In genomic region chr17:15828727-15829314, GRCh38 we compare ENCODE assay signal across 8 cellular contexts.
DNase-seq lines count a peak whose midpoint lies in the region; ATAC-seq, FAIRE-seq and TF ChIP-seq lines count a peak whose summit lies in the region.
"Not testable (repeated sequence)": the region's sequence is repeated elsewhere in the genome, so short reads cannot be mapped to it uniquely, and the experiment has no call there.

No MANE protein-coding gene starts in this region.

- not testable (repeated sequence) for H3K79me2 ChIP-seq in DOHH2 (ENCODE audit: control insufficient read depth, low read length)

- H3K4me1 Mint-ChIP-seq in glutamatergic neuron (ENCODE audit: low read depth, unreplicated experiment), result not testable (repeated sequence)
- peaks cover 29% of the 10 kb centered on the region for H3K4me1 Mint-ChIP-seq in stimulated activated memory B cell treated with anti-CD40 and anti-IgM and Interleukin-4, amounts not matched to agents 10 μg/mL and 1 μg/mL and 100 μg/mL, for 72 hours

- H3K9me3 Mint-ChIP-seq in glutamatergic neuron (ENCODE audit: unreplicated experiment); stimulated activated memory B cell treated with anti-CD40 and anti-IgM and Interleukin-4, amounts not matched to agents 10 μg/mL and 1 μg/mL and 100 μg/mL, for 72 hours: not testable (repeated sequence)

- not testable (repeated sequence) for H3K9me3 ChIP-seq in DOHH2 (ENCODE audit: control insufficient read depth, insufficient read depth, low read length); adipocyte (ENCODE audit: control insufficient read depth, low read length)

- H3K9ac ChIP-seq in adipocyte (ENCODE audit: low read length), result not testable (repeated sequence)

- H3K4me1 ChIP-seq in DOHH2 (ENCODE audit: control insufficient read depth, low read length); adipocyte (ENCODE audit: control insufficient read depth, insufficient read depth, low read length): not testable (repeated sequence)

- H3K27ac Mint-ChIP-seq in glutamatergic neuron (ENCODE audit: unreplicated experiment); stimulated activated memory B cell treated with anti-CD40 and anti-IgM and Interleukin-4, amounts not matched to agents 10 μg/mL and 1 μg/mL and 100 μg/mL, for 72 hours: not testable (repeated sequence)

- H3K4me2 ChIP-seq in DOHH2 (ENCODE audit: low read length), result not testable (repeated sequence)

- H3K27me3 ChIP-seq in DOHH2 (ENCODE audit: control insufficient read depth, low read length); adipocyte (replicated peaks; ENCODE audit: control insufficient read depth, insufficient read depth, low read length): not testable (repeated sequence)

- TF ChIP-seq CTCF in DOHH2 (IDR thresholded peaks at IDR 0.05; ENCODE audit: low read depth, low read length, poor library complexity, severe bottlenecking) (peak; percentile 63), glutamatergic neuron (IDR thresholded peaks at IDR 0.05; ENCODE audit: partially characterized antibody, unreplicated experiment) (peak; percentile 68)

- not testable (repeated sequence) for H3F3A ChIP-seq in DOHH2 (ENCODE audit: control insufficient read depth, insufficient read depth)

- not testable (repeated sequence) for H3K9me2 ChIP-seq in DOHH2 (replicated peaks; ENCODE audit: control insufficient read depth, low read length)

- ATAC-seq in HG02970 (IDR thresholded peaks at IDR 0.05; ENCODE audit: low FRiP score, unreplicated experiment), result peak; percentile 44
- ATAC-seq in stimulated activated memory B cell treated with anti-CD40 and anti-IgM and Interleukin-4, amounts not matched to agents 10 μg/mL and 1 μg/mL and 100 μg/mL, for 72 hours, result peak; percentile 67

- not testable (repeated sequence) for H4K20me1 ChIP-seq in DOHH2 (ENCODE audit: control insufficient read depth, insufficient read depth, low read depth, low read length)

- not testable (repeated sequence) for H3K27me3 Mint-ChIP-seq in glutamatergic neuron (ENCODE audit: unreplicated experiment)
- peaks cover 20% of the 10 kb centered on the region for H3K27me3 Mint-ChIP-seq in stimulated activated memory B cell treated with anti-CD40 and anti-IgM and Interleukin-4, amounts not matched to agents 10 μg/mL and 1 μg/mL and 100 μg/mL, for 72 hours

- not testable (repeated sequence) for H3K27ac ChIP-seq in DOHH2 (ENCODE audit: low read depth, low read length)

- DNase-seq in NCI-H2227 treated with DMSO at 0.1 percent for 48 hours (lab: John Stamatoyannopoulos, UW) (peak; percentile 22), adipocyte (ENCODE audit: low read depth) (peak; percentile 82), glutamatergic neuron (peak; percentile 90), occipital lobe (lab: John Stamatoyannopoulos, UW) (peak; percentile 34)

- not testable (repeated sequence) for H3K36me3 Mint-ChIP-seq in glutamatergic neuron (ENCODE audit: unreplicated experiment); stimulated activated memory B cell treated with anti-CD40 and anti-IgM and Interleukin-4, amounts not matched to agents 10 μg/mL and 1 μg/mL and 100 μg/mL, for 72 hours

- peak; percentile 50 for FAIRE-seq in TTC549 (lab: Jason Lieb, UNC)

- H3K36me3 ChIP-seq in DOHH2 (ENCODE audit: control insufficient read depth, low read length); adipocyte (ENCODE audit: control insufficient read depth, insufficient read depth, low read length, severe bottlenecking): not testable (repeated sequence)

- H3K4me3 Mint-ChIP-seq in glutamatergic neuron (ENCODE audit: unreplicated experiment); stimulated activated memory B cell treated with anti-CD40 and anti-IgM and Interleukin-4, amounts not matched to agents 10 μg/mL and 1 μg/mL and 100 μg/mL, for 72 hours: not testable (repeated sequence)

- H3K4me3 ChIP-seq in DOHH2 (ENCODE audit: low read length), result not testable (repeated sequence)
- peak overlapping the region; percentile 59 for H3K4me3 ChIP-seq in adipocyte (ENCODE audit: low read length)

Comparison
In these comparisons a context has a peak if more than half of its experiments do, and no peak if none do; other contexts are left out.
1. DNase-seq: peak in every context shown above with its lines; median percentile 90 in glutamatergic neuron; 82 in adipocyte; 34 in occipital lobe; 22 in NCI-H2227 treated with DMSO at 0.1 percent for 48 hours.